Comparison of ENCODE assay signal across 31 cellular contexts in the genomic region with DNA sequence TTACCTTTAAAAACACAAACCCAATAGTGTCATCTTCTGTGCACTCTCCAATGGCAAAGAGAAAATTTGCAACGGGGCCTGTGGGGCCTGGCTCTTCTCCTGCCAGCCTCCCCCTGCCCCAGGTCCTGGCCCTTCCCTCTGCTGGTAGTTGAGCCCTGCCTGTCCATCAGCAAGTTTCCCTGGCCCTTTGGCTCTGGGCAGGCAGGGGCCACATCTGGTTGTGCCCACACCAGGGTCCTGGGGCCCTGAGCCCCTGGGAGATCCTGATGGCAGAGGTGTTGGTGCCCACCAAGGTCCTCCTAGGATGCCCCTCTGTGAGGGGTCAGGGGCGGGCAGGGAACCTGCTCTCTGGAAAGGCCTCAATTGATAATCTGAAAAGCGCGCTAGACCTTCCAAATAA.
"Had no signal": no experiment of that assay in that cellular context is flagged by ENCODE, and none has a peak within 500 bp of the region (broad histone marks: within the 10 kb centered on the region; RNA-seq: fewer than 3 reads in every experiment).

No MANE protein-coding gene starts in this region.

- H3K4me3 ChIP-seq: adrenal gland, ascending aorta, cardiac muscle cell had no signal

- ATAC-seq: activated CD8-positive, alpha-beta T cell treated with anti-CD3 and anti-CD28 coated beads for 36 hours; activated naive CD4-positive, alpha-beta T cell treated with anti-CD3 and anti-CD28 coated beads, Interleukin-2, amount 50 U/mL, for 72 hours; activated T-cell treated with anti-CD3 and anti-CD28 coated beads, Interleukin-2, amount 50 U/mL, for 4 hours; activated T-cell treated with anti-CD3 and anti-CD28 coated beads, Interleukin-2, amount 50 U/mL, for 72 hours; activated T-helper 17 cell treated with anti-CD3 and anti-CD28 coated beads, Interleukin-2, amount 50 U/mL, for 72 hours had no signal

- H3K27ac ChIP-seq: adrenal gland, ascending aorta, cardiac muscle cell, VCaP had no signal

- DNase-seq: activated B cell treated with CpG ODN at 0.5 μM for 24 hours; activated CD4-positive, alpha-beta memory T cell treated with anti-CD3 and anti-CD28 coated beads for 36 hours; activated CD4-positive, alpha-beta T cell treated with anti-CD3 and anti-CD28 coated beads for 4 hours; activated CD4-positive, alpha-beta T cell treated with anti-CD3 and anti-CD28 coated beads, Interleukin-2, amount 10 ng/mL, durations not matched to agents 24 days and 14 days; activated CD4-positive, alpha-beta T cell treated with anti-CD3 and anti-CD28 coated beads, Interleukin-2, amount 50 U/mL, for 1 hour; activated CD4-positive, alpha-beta T cell treated with anti-CD3 and anti-CD28 coated beads, Interleukin-2, amount 50 U/mL, for 4 hours; activated CD4-positive, CD25-positive, alpha-beta regulatory T cell treated with anti-CD3 and anti-CD28 coated beads, Interleukin-2, amount 50 U/mL, for 72 hours; activated CD8-positive, alpha-beta memory T cell treated with anti-CD3 and anti-CD28 coated beads, Interleukin-2, amount 50 U/mL, for 4 hours; activated CD8-positive, alpha-beta T cell treated with anti-CD3 and anti-CD28 coated beads for 36 hours; activated effector memory CD4-positive, alpha-beta T cell treated with anti-CD3 and anti-CD28 coated beads, Interleukin-2, amount 50 U/mL, for 16 hours; activated gamma-delta T cell treated with Interleukin-2 at 50 U/mL for 16 hours; activated naive CD4-positive, alpha-beta T cell; activated naive CD4-positive, alpha-beta T cell treated with anti-CD3 and anti-CD28 coated beads for 36 hours; activated naive CD4-positive, alpha-beta T cell treated with anti-CD3 and anti-CD28 coated beads, Interleukin-2, amount 50 U/mL, for 16 hours; activated naive CD8-positive, alpha-beta T cell treated with anti-CD3 and anti-CD28 coated beads for 36 hours; activated T-cell treated with anti-CD3 and anti-CD28 coated beads for 4 hours; activated T-cell treated with anti-CD3 and anti-CD28 coated beads, Interleukin-2, amount 50 U/mL, for 1 hour; activated T-cell treated with anti-CD3 and anti-CD28 coated beads, Interleukin-2, amount 50 U/mL, for 4 hours; activated T-cell treated with anti-CD3 and anti-CD28 coated beads, Interleukin-2, amount 50 U/mL, for 72 hours; adrenal gland; amygdala; anterior cingulate cortex; cerebellar nuclear complex; T-helper 1 cell; T-helper 2 cell; T-helper 9 cell had no signal

- H3K27me3 ChIP-seq: adrenal gland, ascending aorta, cardiac muscle cell had no signal

- H3K36me3 ChIP-seq: adrenal gland, ascending aorta, cardiac muscle cell had no signal

- H3K4me1 ChIP-seq: adrenal gland, ascending aorta had no signal
